Comparison of ENCODE assay signal across 8 cellular contexts in the genomic region with DNA sequence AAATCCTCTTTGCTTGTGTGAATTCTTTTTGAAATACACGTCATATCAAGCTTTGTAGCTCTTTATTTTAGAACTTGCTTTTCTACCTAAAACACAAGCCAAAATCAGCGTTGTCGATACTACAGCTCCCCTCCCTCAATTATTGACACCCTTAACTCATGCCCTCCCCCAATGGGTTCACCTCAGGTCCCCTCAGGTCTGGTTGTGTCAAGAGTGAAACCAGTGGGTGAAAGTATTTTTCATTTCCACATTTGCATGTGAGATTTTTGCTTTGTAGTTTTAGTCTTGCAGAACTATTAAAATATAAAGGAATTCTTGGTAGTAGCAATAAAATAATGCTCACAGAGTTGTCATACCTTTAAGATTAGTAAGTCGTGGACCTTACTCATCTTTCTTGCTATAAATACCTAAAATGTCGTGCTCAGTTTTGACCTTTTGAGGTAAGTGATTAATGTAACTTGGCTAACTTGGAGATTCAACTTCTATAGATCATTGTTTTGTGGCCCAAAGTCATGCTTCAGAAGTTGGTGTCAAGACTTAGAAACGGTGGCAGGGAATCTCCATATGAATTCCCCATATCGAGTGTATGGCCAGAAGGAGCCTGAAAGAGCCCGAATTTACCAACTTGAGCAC. TPM values are rescaled to one million over a fixed set of nuclear protein-coding genes. Genes with fewer than 3 reads are reported as not detected.
A peak's percentile ranks its signal among the peaks of the same experiment; 100 is the strongest.
DNase-seq lines count a peak whose midpoint lies in the region; ATAC-seq and TF ChIP-seq lines count a peak whose summit lies in the region.

No MANE protein-coding gene starts in this region.

- peaks cover 42% of the 10 kb centered on the region for H3K79me2 ChIP-seq in PC-3 (ENCODE audit: low read length)

- no peaks in the 10 kb centered on the region for H3K27me3 Mint-ChIP-seq in CD4-positive, alpha-beta T cell
- H3K27me3 Mint-ChIP-seq in glutamatergic neuron (ENCODE audit: unreplicated experiment) = no peaks in the 10 kb centered on the region

- H3K4me1 Mint-ChIP-seq in CD4-positive, alpha-beta T cell (ENCODE audit: low read depth) = peaks cover 21% of the 10 kb centered on the region
- H3K4me1 Mint-ChIP-seq in glutamatergic neuron (ENCODE audit: low read depth, unreplicated experiment) = peaks cover 14% of the 10 kb centered on the region

- H3K36me3 Mint-ChIP-seq in CD4-positive, alpha-beta T cell (ENCODE audit: low read depth) = peaks cover 7% of the 10 kb centered on the region
- no peaks in the 10 kb centered on the region for H3K36me3 Mint-ChIP-seq in glutamatergic neuron (ENCODE audit: unreplicated experiment)

- peak overlapping the region; percentile 92 for H3K4me3 Mint-ChIP-seq in CD4-positive, alpha-beta T cell
- peak overlapping the region; percentile 93 for H3K4me3 Mint-ChIP-seq in glutamatergic neuron (ENCODE audit: unreplicated experiment)

- no peaks in the 10 kb centered on the region for H4K20me1 ChIP-seq in PC-3 (ENCODE audit: low read length)

- no peaks in the 10 kb centered on the region for H3F3A ChIP-seq in PC-3 (ENCODE audit: low read length, unreplicated experiment)

- no peak for ATAC-seq in CD4-positive, alpha-beta T cell (ENCODE audit: poor library complexity)
- ATAC-seq in GM21576 (IDR thresholded peaks at IDR 0.05; ENCODE audit: unreplicated experiment) (peak; percentile 32), PC-3 (peak; percentile 50), HG02588 (IDR thresholded peaks at IDR 0.05; ENCODE audit: unreplicated experiment) (no peak), GM21737 (IDR thresholded peaks at IDR 0.05; ENCODE audit: unreplicated experiment) (no peak)

- H3K36me3 ChIP-seq in PC-3 (ENCODE audit: low read depth, low read length) = no peaks in the 10 kb centered on the region
- no peaks in the 10 kb centered on the region for H3K36me3 ChIP-seq in esophagus squamous epithelium

- WGBS in esophagus squamous epithelium, 2 donors = 56 to 63% methylated on average over 8 of the region's 8 CpGs

- no peaks in the 10 kb centered on the region for H3K9me2 ChIP-seq in PC-3 (replicated peaks; ENCODE audit: low read length)

- no peak for TF ChIP-seq POLR2A in esophagus squamous epithelium (IDR thresholded peaks at IDR 0.05)

- DNase-seq in CD4-positive, alpha-beta T cell = no peak
- DNase-seq in PC-3 (peak; percentile 90), glutamatergic neuron (no peak), esophagus squamous epithelium (lab: John Stamatoyannopoulos, UW) (no peak), NCI-H2107 (lab: John Stamatoyannopoulos, UW) (no peak)

- POLR2A ChIA-PET in CD4-positive, alpha-beta T cell (lab: Charles Lee) = no interaction called here
- POLR2A ChIA-PET in PC-3 (lab: Charles Lee; ENCODE audit: unreplicated experiment) = interaction anchor here (0.6 kb wide), 4 partner anchors 34 to 1234 kb away, joined by 3 to 13 read pairs (median 5); no protein-coding TSS in a partner anchor

- TF ChIP-seq CTCF in CD4-positive, alpha-beta T cell (IDR thresholded peaks at IDR 0.05) = no peak
- TF ChIP-seq CTCF in PC-3 (conservative IDR thresholded peaks at IDR 0.05; ENCODE audit: low read depth, low read length) (no peak), glutamatergic neuron (IDR thresholded peaks at IDR 0.05; ENCODE audit: partially characterized antibody, unreplicated experiment) (no peak), esophagus squamous epithelium (IDR thresholded peaks at IDR 0.05) (no peak)

- no peaks in the 10 kb centered on the region for H3K27me3 ChIP-seq in CD4-positive, alpha-beta T cell (ENCODE audit: control insufficient read depth, insufficient read depth, low read length)
- H3K27me3 ChIP-seq in PC-3 (ENCODE audit: low read length) (no peaks in the 10 kb centered on the region), esophagus squamous epithelium (no peaks in the 10 kb centered on the region)

- H3K9me3 Mint-ChIP-seq in CD4-positive, alpha-beta T cell = no peaks in the 10 kb centered on the region
- peaks cover 5% of the 10 kb centered on the region for H3K9me3 Mint-ChIP-seq in glutamatergic neuron (ENCODE audit: unreplicated experiment)

- peaks cover 14% of the 10 kb centered on the region for H3K4me1 ChIP-seq in PC-3 (ENCODE audit: insufficient read depth, low read length)
- H3K4me1 ChIP-seq in esophagus squamous epithelium = peaks cover 0 to 29% (median 11%) of the 10 kb centered on the region in 3 donors

- peak overlapping the region; percentile 99 for H3K9ac ChIP-seq in PC-3 (ENCODE audit: low read length)

- BruUV-seq in PC-3 (replicated peaks; lab: Mats Ljungman, UMichigan) = no TSS peak

- H3K4me2 ChIP-seq in PC-3 (ENCODE audit: low read length) = peak overlapping the region; percentile 89

- CTCF ChIA-PET in CD4-positive, alpha-beta T cell (lab: Charles Lee) = no interaction called here
- CTCF ChIA-PET in PC-3 (lab: Charles Lee) = interaction anchor here (0.5 to 0.7 kb wide), 2 partner anchors 50 to 578 kb away, joined by 3 to 4 read pairs; no protein-coding TSS in a partner anchor

- intact Hi-C loops in CD4-positive, alpha-beta T cell (cut with DNase I, micrococcal nuclease) = no loop called here
- intact Hi-C loops in PC-3 (cut with micrococcal nuclease) (loop anchor here (1.0 to 5.0 kb wide), 2 partner anchors 50 to 84 kb away; partner anchors contain the start of gene XRCC2), esophagus squamous epithelium (cut with DNase I) (no loop called here)

- peak overlapping the region; percentile 90 for H3K4me3 ChIP-seq in PC-3 (ENCODE audit: low read length)
- H3K4me3 ChIP-seq in esophagus squamous epithelium = no peak overlapping the region

- peak overlapping the region; percentile 78 for H3K27ac Mint-ChIP-seq in CD4-positive, alpha-beta T cell
- H3K27ac Mint-ChIP-seq in glutamatergic neuron (ENCODE audit: unreplicated experiment) = no peak overlapping the region

- no peak overlapping the region for H2AFZ ChIP-seq in PC-3 (ENCODE audit: low read length)

- H3K27ac ChIP-seq in CD4-positive, alpha-beta T cell (ENCODE audit: low read depth, low read length) = no peak overlapping the region
- H3K27ac ChIP-seq in PC-3 (ENCODE audit: low read length) = peak overlapping the region; percentile 90
- H3K27ac ChIP-seq in esophagus squamous epithelium = no peak overlapping the region

- H3K9me3 ChIP-seq in CD4-positive, alpha-beta T cell (ENCODE audit: control insufficient read depth, low read length) = no peaks in the 10 kb centered on the region
- H3K9me3 ChIP-seq in PC-3 (ENCODE audit: low read length) (no peaks in the 10 kb centered on the region), esophagus squamous epithelium (no peaks in the 10 kb centered on the region)

RNA-seq across cellular contexts. Expression of gene ACTR3B, which starts 1.7 kb away (rescaled TPM):
- total RNA-seq in CD4-positive, alpha-beta T cell = 1 to 10 TPM; 3.8 to 3.9 TPM
- total RNA-seq in PC-3 (2014; rRNA removed) = 6.6 and 8.9 TPM in 2 replicates
- 10.4 TPM for total RNA-seq in glutamatergic neuron (ENCODE audit: unreplicated experiment)
- 1 to 10 TPM; 4.2 to 7.4 (median 5.6) TPM for total RNA-seq in esophagus squamous epithelium

Comparison
In these comparisons a context has a peak if more than half of its experiments do, and no peak if none do; other contexts are left out.
1. ATAC-seq: peak in GM21576 (single experiment) and PC-3 (single experiment); none in CD4-positive, alpha-beta T cell (single experiment), HG02588 (single experiment) and GM21737 (single experiment).